Comparison of ENCODE assay signal across 22 cellular contexts in the genomic region with DNA sequence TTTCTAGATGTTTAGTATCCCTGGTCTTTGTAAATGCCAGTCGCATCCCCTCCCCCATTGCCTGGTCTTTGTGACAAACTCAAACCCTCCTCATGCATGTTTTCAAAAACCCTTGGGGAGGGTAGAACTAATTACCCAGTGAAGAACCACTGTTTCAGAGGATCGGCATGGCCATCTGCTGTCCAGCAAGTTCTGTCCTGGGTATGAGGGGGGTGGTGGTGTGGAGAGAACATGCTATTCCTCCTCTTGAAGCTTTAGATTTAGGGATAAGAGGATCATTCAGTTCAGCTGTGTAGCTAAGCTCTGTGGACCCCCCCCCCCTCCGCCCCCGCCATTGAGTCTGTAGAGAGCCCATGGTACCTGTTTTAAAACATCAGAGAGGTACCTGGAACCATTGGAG.
"Had no signal": no experiment of that assay in that cellular context is flagged by ENCODE, and none has a peak within 500 bp of the region (broad histone marks: within the 10 kb centered on the region; RNA-seq: fewer than 3 reads in every experiment).

No MANE protein-coding gene starts in this region.

- H3K4me2 ChIP-seq: neural progenitor cell, smooth muscle cell had no signal

- H3K4me3 Mint-ChIP-seq: mesothelial cell of epicardium, neural progenitor cell had no signal

- ATAC-seq: esophagus mucosa; gastrocnemius medialis; heart left ventricle; left lobe of liver; pancreas; right lobe of liver; stimulated activated naive CD8-positive, alpha-beta T cell treated with anti-CD3 and anti-CD28 coated beads, Interleukin-15, amount 100 ng/mL, for 72 hours; T-cell had no signal

- H3K9me3 ChIP-seq: adrenal gland, gastrocnemius medialis, heart left ventricle, pancreas, right lobe of liver, suprapubic skin, transverse colon, vagina had no signal

- H3K4me3 ChIP-seq: adrenal gland, gastrocnemius medialis, heart left ventricle, lung, neural progenitor cell, pancreas, right lobe of liver, smooth muscle cell, suprapubic skin, transverse colon, vagina had no signal

- H3K9ac ChIP-seq: neural progenitor cell had no signal

- DNase-seq: activated CD4-positive, alpha-beta T cell treated with anti-CD3 and anti-CD28 coated beads for 1 hour; activated CD4-positive, alpha-beta T cell treated with anti-CD3 and anti-CD28 coated beads, Interleukin-2, amount 50 U/mL, for 48 hours; activated naive CD4-positive, alpha-beta T cell; effector CD4-positive, alpha-beta T cell; gastrocnemius medialis; heart left ventricle; kidney; pancreas; right lobe of liver; stimulated activated CD4-positive, alpha-beta T cell treated with anti-CD3 and anti-CD28 coated beads, Interleukin-4, amount 100 ng/mL, for 1 hour; stimulated activated naive CD8-positive, alpha-beta T cell treated with anti-CD3 and anti-CD28 coated beads, Interleukin-15, amount 100 ng/mL, for 72 hours; T-cell; transverse colon had no signal

- H3K27ac Mint-ChIP-seq: mesothelial cell of epicardium, neural progenitor cell had no signal

- H2AFZ ChIP-seq: neural progenitor cell had no signal

- H3K27me3 ChIP-seq: adrenal gland, gastrocnemius medialis, heart left ventricle, neural progenitor cell, pancreas, right lobe of liver, suprapubic skin, transverse colon, vagina had no signal

- H3K27me3 Mint-ChIP-seq: stimulated activated naive CD8-positive, alpha-beta T cell treated with anti-CD3 and anti-CD28 coated beads, Interleukin-15, amount 100 ng/mL, for 72 hours; T-cell had no signal

- H3K27ac ChIP-seq: adrenal gland, gastrocnemius medialis, heart left ventricle, neural progenitor cell, pancreas, right lobe of liver, suprapubic skin, transverse colon, vagina had no signal

- H3K9me3 Mint-ChIP-seq: T-cell had no signal
